35 cellular contexts compared by ENCODE assay signal in genomic region chr1:215551806-215552205, GRCh38.
"Had no signal": no experiment of that assay in that cellular context is flagged by ENCODE, and none has a peak within 500 bp of the region (broad histone marks: within the 10 kb centered on the region; RNA-seq: fewer than 3 reads in every experiment).

No MANE protein-coding gene starts in this region.

- H3K27ac ChIP-seq: KMS-11 had no signal

- DNase-seq: Karpas-422, Kasumi-1, KG1, MG63, MV-4-11, NCI-H1048, NCI-H1092, NCI-H1092 treated with DMSO at 0.1 percent for 48 hours, NCI-H1105, NCI-H1105 treated with DMSO at 0.1 percent for 48 hours, NCI-H1417, NCI-H1417 treated with DMSO at 0.1 percent for 48 hours, NCI-H1436, NCI-H1436 treated with DMSO at 0.1 percent for 48 hours, NCI-H146, NCI-H1694, NCI-H1694 treated with DMSO at 0.1 percent for 48 hours, NCI-H187, NCI-H187 treated with DMSO at 0.1 percent for 48 hours, NCI-H1930, NCI-H2029, NCI-H2029 treated with DMSO at 0.1 percent for 48 hours, NCI-H2081, NCI-H2081 treated with DMSO at 0.1 percent for 48 hours, NCI-H2107, NCI-H2171, NCI-H2171 treated with DMSO at 0.1 percent for 48 hours, NCI-H2227 treated with DMSO at 0.1 percent for 48 hours, NCI-H226, NCI-H345, NCI-H446, NCI-H446 treated with DMSO at 0.1 percent for 48 hours, NCI-H510A, NCI-H510A treated with DMSO at 0.1 percent for 48 hours had no signal

- H3K4me2 ChIP-seq: KMS-11 had no signal

- H3K4me3 ChIP-seq: MG63 had no signal

- H3K9ac ChIP-seq: KMS-11 had no signal

- H3K36me3 ChIP-seq: MG63 had no signal

- H3K27me3 ChIP-seq: MG63 had no signal
